ENCODE assay signal across 1 cellular context in the genomic region with DNA sequence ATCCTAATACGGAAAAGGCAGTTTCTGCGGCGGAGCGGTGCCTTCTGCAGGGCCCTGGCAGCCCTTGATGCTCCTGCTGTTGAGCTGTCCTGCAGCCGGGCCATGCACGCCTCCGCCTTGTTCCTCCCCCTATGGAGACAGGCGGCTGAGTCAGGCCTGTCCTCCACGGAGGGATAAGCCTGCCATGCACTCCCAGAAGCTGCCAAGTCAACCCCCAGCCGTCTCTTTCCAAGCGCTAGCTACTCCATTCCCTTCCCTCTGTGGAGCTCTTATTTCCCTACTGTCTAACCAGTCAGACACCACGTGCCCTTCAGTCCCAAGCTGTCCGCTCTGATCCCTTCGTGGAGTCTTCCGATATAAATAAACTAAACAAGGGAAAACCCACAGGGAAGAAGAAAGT.
TF ChIP-seq lines count a peak whose summit lies in the region.

No MANE protein-coding gene starts in this region.

TF ChIP-seq in GM23338, 12 proteins besides CTCF, POLR2A, EP300 and RAD21 (continued from another document):
- TF ChIP-seq, protein P1, sequence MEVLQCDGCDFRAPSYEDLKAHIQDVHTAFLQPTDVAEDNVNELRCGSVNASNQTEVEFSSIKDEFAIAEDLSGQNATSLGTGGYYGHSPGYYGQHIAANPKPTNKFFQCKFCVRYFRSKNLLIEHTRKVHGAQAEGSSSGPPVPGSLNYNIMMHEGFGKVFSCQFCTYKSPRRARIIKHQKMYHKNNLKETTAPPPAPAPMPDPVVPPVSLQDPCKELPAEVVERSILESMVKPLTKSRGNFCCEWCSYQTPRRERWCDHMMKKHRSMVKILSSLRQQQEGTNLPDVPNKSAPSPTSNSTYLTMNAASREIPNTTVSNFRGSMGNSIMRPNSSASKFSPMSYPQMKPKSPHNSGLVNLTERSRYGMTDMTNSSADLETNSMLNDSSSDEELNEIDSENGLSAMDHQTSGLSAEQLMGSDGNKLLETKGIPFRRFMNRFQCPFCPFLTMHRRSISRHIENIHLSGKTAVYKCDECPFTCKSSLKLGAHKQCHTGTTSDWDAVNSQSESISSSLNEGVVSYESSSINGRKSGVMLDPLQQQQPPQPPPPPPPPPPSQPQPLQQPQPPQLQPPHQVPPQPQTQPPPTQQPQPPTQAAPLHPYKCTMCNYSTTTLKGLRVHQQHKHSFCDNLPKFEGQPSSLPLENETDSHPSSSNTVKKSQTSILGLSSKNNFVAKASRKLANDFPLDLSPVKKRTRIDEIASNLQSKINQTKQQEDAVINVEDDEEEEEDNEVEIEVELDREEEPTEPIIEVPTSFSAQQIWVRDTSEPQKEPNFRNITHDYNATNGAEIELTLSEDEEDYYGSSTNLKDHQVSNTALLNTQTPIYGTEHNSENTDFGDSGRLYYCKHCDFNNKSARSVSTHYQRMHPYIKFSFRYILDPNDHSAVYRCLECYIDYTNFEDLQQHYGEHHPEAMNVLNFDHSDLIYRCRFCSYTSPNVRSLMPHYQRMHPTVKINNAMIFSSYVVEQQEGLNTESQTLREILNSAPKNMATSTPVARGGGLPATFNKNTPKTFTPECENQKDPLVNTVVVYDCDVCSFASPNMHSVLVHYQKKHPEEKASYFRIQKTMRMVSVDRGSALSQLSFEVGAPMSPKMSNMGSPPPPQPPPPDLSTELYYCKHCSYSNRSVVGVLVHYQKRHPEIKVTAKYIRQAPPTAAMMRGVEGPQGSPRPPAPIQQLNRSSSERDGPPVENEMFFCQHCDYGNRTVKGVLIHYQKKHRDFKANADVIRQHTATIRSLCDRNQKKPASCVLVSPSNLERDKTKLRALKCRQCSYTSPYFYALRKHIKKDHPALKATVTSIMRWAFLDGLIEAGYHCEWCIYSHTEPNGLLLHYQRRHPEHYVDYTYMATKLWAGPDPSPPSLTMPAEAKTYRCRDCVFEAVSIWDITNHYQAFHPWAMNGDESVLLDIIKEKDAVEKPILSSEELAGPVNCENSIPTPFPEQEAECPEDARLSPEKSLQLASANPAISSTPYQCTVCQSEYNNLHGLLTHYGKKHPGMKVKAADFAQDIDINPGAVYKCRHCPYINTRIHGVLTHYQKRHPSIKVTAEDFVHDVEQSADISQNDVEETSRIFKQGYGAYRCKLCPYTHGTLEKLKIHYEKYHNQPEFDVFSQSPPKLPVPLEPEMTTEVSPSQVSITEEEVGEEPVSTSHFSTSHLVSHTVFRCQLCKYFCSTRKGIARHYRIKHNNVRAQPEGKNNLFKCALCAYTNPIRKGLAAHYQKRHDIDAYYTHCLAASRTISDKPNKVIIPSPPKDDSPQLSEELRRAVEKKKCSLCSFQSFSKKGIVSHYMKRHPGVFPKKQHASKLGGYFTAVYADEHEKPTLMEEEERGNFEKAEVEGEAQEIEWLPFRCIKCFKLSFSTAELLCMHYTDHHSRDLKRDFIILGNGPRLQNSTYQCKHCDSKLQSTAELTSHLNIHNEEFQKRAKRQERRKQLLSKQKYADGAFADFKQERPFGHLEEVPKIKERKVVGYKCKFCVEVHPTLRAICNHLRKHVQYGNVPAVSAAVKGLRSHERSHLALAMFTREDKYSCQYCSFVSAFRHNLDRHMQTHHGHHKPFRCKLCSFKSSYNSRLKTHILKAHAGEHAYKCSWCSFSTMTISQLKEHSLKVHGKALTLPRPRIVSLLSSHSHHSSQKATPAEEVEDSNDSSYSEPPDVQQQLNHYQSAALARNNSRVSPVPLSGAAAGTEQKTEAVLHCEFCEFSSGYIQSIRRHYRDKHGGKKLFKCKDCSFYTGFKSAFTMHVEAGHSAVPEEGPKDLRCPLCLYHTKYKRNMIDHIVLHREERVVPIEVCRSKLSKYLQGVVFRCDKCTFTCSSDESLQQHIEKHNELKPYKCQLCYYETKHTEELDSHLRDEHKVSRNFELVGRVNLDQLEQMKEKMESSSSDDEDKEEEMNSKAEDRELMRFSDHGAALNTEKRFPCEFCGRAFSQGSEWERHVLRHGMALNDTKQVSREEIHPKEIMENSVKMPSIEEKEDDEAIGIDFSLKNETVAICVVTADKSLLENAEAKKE (CRISPR knock-in tag; IDR thresholded peaks at IDR 0.05) = no peak
- TF ChIP-seq NANOG (IDR thresholded peaks at IDR 0.05; ENCODE audit: borderline replicate concordance) (no peak), STAT1 (IDR thresholded peaks at IDR 0.05; ENCODE audit: unreplicated experiment) (no peak)
- TF ChIP-seq, protein P2, sequence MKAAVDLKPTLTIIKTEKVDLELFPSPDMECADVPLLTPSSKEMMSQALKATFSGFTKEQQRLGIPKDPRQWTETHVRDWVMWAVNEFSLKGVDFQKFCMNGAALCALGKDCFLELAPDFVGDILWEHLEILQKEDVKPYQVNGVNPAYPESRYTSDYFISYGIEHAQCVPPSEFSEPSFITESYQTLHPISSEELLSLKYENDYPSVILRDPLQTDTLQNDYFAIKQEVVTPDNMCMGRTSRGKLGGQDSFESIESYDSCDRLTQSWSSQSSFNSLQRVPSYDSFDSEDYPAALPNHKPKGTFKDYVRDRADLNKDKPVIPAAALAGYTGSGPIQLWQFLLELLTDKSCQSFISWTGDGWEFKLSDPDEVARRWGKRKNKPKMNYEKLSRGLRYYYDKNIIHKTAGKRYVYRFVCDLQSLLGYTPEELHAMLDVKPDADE (IDR thresholded peaks at IDR 0.05) = no peak
